Comparison of ENCODE assay signal across 9 cellular contexts in the genomic region with DNA sequence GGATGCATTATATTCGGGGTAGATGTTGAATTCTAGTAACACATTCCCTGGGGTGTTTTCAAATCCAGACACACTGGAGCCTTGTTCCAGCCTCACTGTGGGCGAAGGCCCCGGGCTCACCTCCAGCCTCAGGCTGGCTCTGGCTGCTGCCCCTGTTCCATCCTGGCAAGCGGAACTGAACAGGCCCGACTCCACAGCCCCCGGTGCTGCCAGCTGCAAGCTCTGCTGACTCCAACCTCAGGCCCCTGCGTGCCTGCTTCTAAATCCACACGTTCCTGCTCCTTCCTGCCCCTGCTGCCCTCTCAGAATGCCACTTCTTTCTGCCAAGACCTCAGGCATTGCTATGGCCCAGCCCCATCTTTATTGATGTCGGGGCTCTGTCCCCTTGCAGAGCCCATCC.
DNase-seq lines count a peak whose midpoint lies in the region; ATAC-seq and TF ChIP-seq lines count a peak whose summit lies in the region.
"Had no signal": no experiment of that assay in that cellular context is flagged by ENCODE, and none has a peak within 500 bp of the region (broad histone marks: within the 10 kb centered on the region; RNA-seq: fewer than 3 reads in every experiment).

No MANE protein-coding gene starts in this region.

- TF ChIP-seq EP300 in suprapubic skin (IDR thresholded peaks at IDR 0.05) = no peak

- TF ChIP-seq POLR2A in suprapubic skin (IDR thresholded peaks at IDR 0.05) = no peak

- peaks cover 11% of the 10 kb centered on the region for H3K4me1 ChIP-seq in RWPE2 (ENCODE audit: insufficient read depth, poor library complexity, severe bottlenecking)
- peaks cover 51% of the 10 kb centered on the region for H3K4me1 ChIP-seq in suprapubic skin

- TF ChIP-seq CTCF in RWPE2 (IDR thresholded peaks at IDR 0.05; ENCODE audit: poor library complexity, severe bottlenecking) (no peak), suprapubic skin (IDR thresholded peaks at IDR 0.05) (no peak)

- no peak overlapping the region for H3K4me3 ChIP-seq in RWPE2 (ENCODE audit: severe bottlenecking)
- H3K4me3 ChIP-seq in suprapubic skin = no peak overlapping the region

- H3K27ac ChIP-seq in RWPE2 (ENCODE audit: poor library complexity, severe bottlenecking) (peak overlapping the region; percentile 16), epithelial cell of prostate (peak overlapping the region; percentile 85), suprapubic skin (peak overlapping the region; percentile 50)
- H3K27ac ChIP-seq: RWPE1 had no signal

- ATAC-seq in RWPE2 (ENCODE audit: low read depth) = no peak
- no peak for ATAC-seq in GM21515 (IDR thresholded peaks at IDR 0.05; ENCODE audit: unreplicated experiment)
- ATAC-seq in GM21825 (IDR thresholded peaks at IDR 0.05; ENCODE audit: unreplicated experiment) = no peak

- no peaks in the 10 kb centered on the region for H3K9me3 ChIP-seq in RWPE2 (ENCODE audit: severe bottlenecking)
- H3K9me3 ChIP-seq in suprapubic skin = no peaks in the 10 kb centered on the region

- DNase-seq in RWPE2 (ENCODE audit: low spot score) (no peak), epithelial cell of prostate (ENCODE audit: low read depth, low spot score) (no peak), mesenteric fat pad (ENCODE audit: low spot score) (peak; percentile 90), suprapubic skin (ENCODE audit: low spot score in 2 of 2) (no peak), HuH-7 (ENCODE audit: low spot score) (no peak)
- DNase-seq: activated naive CD4-positive, alpha-beta T cell treated with anti-CD3 and anti-CD28 coated beads for 36 hours had no signal

- 42% methylated on average over 7 of the region's 9 CpGs for WGBS in suprapubic skin

- no peaks in the 10 kb centered on the region for H3K36me3 ChIP-seq in RWPE2 (ENCODE audit: low read depth)
- H3K36me3 ChIP-seq in suprapubic skin = no peaks in the 10 kb centered on the region

- H3K27me3 ChIP-seq in RWPE2 (ENCODE audit: insufficient read depth, poor library complexity, severe bottlenecking) = no peaks in the 10 kb centered on the region
- no peaks in the 10 kb centered on the region for H3K27me3 ChIP-seq in suprapubic skin

Comparison
In these comparisons a context has a peak if more than half of its experiments do, and no peak if none do; other contexts are left out.
1. H3K27ac ChIP-seq: peak in every context shown above with its lines; median percentile 85 in epithelial cell of prostate; 50 in suprapubic skin; 16 in RWPE2.